ENCODE assay signal across 8 cellular contexts in the genomic region with DNA sequence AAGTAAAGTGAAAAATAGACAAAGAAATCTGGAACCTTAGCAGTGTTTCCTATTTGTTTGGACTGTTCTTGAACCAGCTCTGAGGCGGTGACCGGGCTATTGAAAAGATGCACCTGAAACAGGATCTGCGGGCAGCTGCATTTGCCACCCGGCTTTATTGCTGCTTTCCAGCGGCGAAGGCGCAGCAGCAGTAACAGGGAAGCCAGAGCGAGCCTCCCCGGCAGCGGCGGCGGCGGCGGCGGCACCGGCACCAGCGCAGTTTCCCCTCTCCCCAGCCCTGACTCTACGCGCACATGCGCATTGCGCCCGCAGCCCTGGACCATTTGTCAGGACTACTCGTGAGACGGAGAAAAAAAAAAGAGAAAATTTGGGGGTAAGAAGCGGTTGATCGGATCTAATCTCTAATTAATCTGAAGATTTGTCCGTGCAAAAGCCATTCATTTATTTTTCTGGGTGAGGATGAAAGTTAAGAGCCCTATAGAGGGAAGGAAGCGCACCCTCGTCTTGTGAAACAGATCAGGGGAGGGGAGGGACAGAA. TPM values are rescaled to one million over a fixed set of nuclear protein-coding genes. Genes with fewer than 3 reads are reported as not detected.
DNase-seq lines count a peak whose midpoint lies in the region; ATAC-seq and TF ChIP-seq lines count a peak whose summit lies in the region.

A gene (plus strand): TSS at position 290 of the 538 bp plus-strand sequence. CDS start 24,119 bp downstream, outside the sequence.

- H3K4me1 ChIP-seq in A673 (ENCODE audit: insufficient read depth, low read length, poor library complexity, severe bottlenecking) = peaks cover 13% of the 10 kb centered on the region

- H3K36me3 ChIP-seq in A673 (ENCODE audit: insufficient read depth, low read length, poor library complexity, severe bottlenecking) = no peaks in the 10 kb centered on the region

- POLR2A ChIA-PET in A673 (lab: Charles Lee; ENCODE audit: low non-redundant PET) = interaction anchor here (0.8 kb wide), 1 partner anchor 397 kb away, joined by 5 read pairs; no protein-coding TSS in a partner anchor

- CTCF ChIA-PET in A673 (lab: Charles Lee) = no interaction called here

- DNase-seq in A673 (ENCODE audit: low spot score) = peak; percentile 94
- peak; percentile 39 for DNase-seq in NCI-H510A (lab: John Stamatoyannopoulos, UW)
- peak; percentile 87 to 89 for DNase-seq in activated CD4-positive, alpha-beta T cell treated with anti-CD3 and anti-CD28 coated beads for 4 hours
- DNase-seq in stimulated activated CD4-positive, alpha-beta T cell treated with anti-CD3 and anti-CD28 coated beads, Interleukin-15, amount 100 ng/mL, for 48 hours (ENCODE audit: low read depth in 2 of 2) = peak; percentile 71 to 80

- BruUV-seq in A673 (replicated peaks; lab: Mats Ljungman, UMichigan) = no TSS peak

- no peaks in the 10 kb centered on the region for H3K9me3 ChIP-seq in A673 (ENCODE audit: low read depth, low read length, poor library complexity, severe bottlenecking)

- H3K27ac ChIP-seq in A673 (ENCODE audit: low read depth, low read length, poor library complexity, severe bottlenecking) = peak within 1 kb of the TSS; percentile 78
- H3K27ac ChIP-seq in cingulate gyrus (ENCODE audit: low read depth, low read length) = peak within 1 kb of the TSS; percentile 58
- H3K27ac ChIP-seq in layer of hippocampus (ENCODE audit: low read depth, low read length) = peak within 1 kb of the TSS; percentile 36

- peak within 1 kb of the TSS; percentile 72 for H3K4me3 ChIP-seq in A673 (ENCODE audit: low read depth, low read length, poor library complexity, severe bottlenecking)

- ATAC-seq in GM18873 (IDR thresholded peaks at IDR 0.05; ENCODE audit: low FRiP score, unreplicated experiment) = peak; percentile 73
- peak; percentile 70 for ATAC-seq in HG03139 (IDR thresholded peaks at IDR 0.05; ENCODE audit: unreplicated experiment)

- H3K27me3 ChIP-seq in A673 (replicated peaks; ENCODE audit: insufficient read depth, low read depth, low read length, poor library complexity) (no peaks in the 10 kb centered on the region), layer of hippocampus (ENCODE audit: control insufficient read depth, insufficient read depth, low read length) (no peaks in the 10 kb centered on the region)

- TF ChIP-seq CTCF in A673 (conservative IDR thresholded peaks at IDR 0.05; ENCODE audit: low read depth, low read length) = no peak

- intact Hi-C loops in A673 (cut with micrococcal nuclease; ENCODE audit: unreplicated experiment) = loop anchor here (5.0 kb wide), 1 partner anchor 126 kb away; no protein-coding TSS in a partner anchor

RNA-seq across cellular contexts. Expression of the gene that starts here (rescaled TPM):
- 39.3 and 40.8 TPM in 2 replicates for total RNA-seq in A673 (2021)

Comparison
In these comparisons a context has a peak if more than half of its experiments do, and no peak if none do; other contexts are left out.
1. Peak in every context shown above with its lines: DNase-seq, ATAC-seq, H3K4me3 ChIP-seq and H3K27ac ChIP-seq.
2. DNase-seq: peak in every context shown above with its lines; median percentile 94 in A673; 88 in activated CD4-positive, alpha-beta T cell treated with anti-CD3 and anti-CD28 coated beads for 4 hours; 76 in stimulated activated CD4-positive, alpha-beta T cell treated with anti-CD3 and anti-CD28 coated beads, Interleukin-15, amount 100 ng/mL, for 48 hours; 39 in NCI-H510A.